ENCODE assay signal across 9 cellular contexts in the genomic region with DNA sequence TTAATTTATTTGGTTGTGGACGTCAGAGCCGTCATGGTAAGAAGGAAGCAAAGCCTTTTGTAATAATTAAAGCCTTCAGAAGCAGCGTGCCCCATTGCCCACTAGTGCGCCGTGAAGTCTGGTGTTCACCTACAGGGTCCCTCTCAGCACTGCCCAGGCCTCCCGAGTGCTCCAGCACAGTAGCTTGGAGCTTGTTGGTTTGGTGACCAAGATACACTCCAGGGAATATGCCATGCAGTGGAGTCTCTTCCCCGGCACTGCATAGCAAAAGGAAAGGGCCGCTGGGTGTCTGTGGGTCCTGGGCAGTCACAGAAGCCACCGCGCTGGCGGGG. TPM values are rescaled to one million over a fixed set of nuclear protein-coding genes. Genes with fewer than 3 reads are reported as not detected.
DNase-seq lines count a peak whose midpoint lies in the region; ATAC-seq, FAIRE-seq and TF ChIP-seq lines count a peak whose summit lies in the region.
"Had no signal": no experiment of that assay in that cellular context is flagged by ENCODE, and none has a peak within 500 bp of the region (broad histone marks: within the 10 kb centered on the region; RNA-seq: fewer than 3 reads in every experiment).

No MANE protein-coding gene starts in this region.

- peaks cover 9 to 10% of the 10 kb centered on the region in 2 donors for H3K4me1 ChIP-seq in mucosa of rectum (ENCODE audit: control insufficient read depth in 2 of 2, insufficient read depth in 2 of 2, low read length in 2 of 2)

- no peaks in the 10 kb centered on the region for H3K36me3 Mint-ChIP-seq in WTC11

- DNase-seq in GM18507 (ENCODE audit: extremely low spot score, insufficient read length, low read depth): no peak
- no peak for DNase-seq in WTC11 (ENCODE audit: low spot score)
- DNase-seq in H54 (ENCODE audit: insufficient read length, low spot score): no peak
- DNase-seq in COLO668 (lab: John Stamatoyannopoulos, UW; ENCODE audit: unreplicated experiment): no peak
- DNase-seq in kidney tubule cell (ENCODE audit: low spot score): no peak
- DNase-seq in iPS-NIHi7 (ENCODE audit: extremely low spot score): no peak
- DNase-seq: IMR-90 had no signal

- H3K4me1 Mint-ChIP-seq in WTC11: peaks cover 12% of the 10 kb centered on the region

- H3K4me3 ChIP-seq in mucosa of rectum (ENCODE audit: low read length in 2 of 2): peak overlapping the region; percentile 77 to 81

- CTCF ChIA-PET in WTC11 (lab: Charles Lee): interaction anchor here (1.6 kb wide), 1 partner anchor 94 kb away, joined by 3 read pairs; no protein-coding TSS in a partner anchor

- peaks cover 45% of the 10 kb centered on the region for H3K27me3 Mint-ChIP-seq in WTC11 (ENCODE audit: low read depth)

- POLR2A ChIA-PET in WTC11 (lab: Charles Lee): no interaction called here

- TF ChIP-seq CTCF in WTC11 (IDR thresholded peaks at IDR 0.05): no peak

- H3K4me3 Mint-ChIP-seq in WTC11: peak overlapping the region; percentile 89

- H3K9me3 Mint-ChIP-seq in WTC11: no peaks in the 10 kb centered on the region

- no peak for TF ChIP-seq POLR2A in H54 (IDR thresholded peaks at IDR 0.05; ENCODE audit: low read depth, low read length)

- ATAC-seq in HG02938 (IDR thresholded peaks at IDR 0.05; ENCODE audit: unreplicated experiment): peak; percentile 11
- ATAC-seq in WTC11: peak; percentile 58

- H3K9ac ChIP-seq in mucosa of rectum (ENCODE audit: low read depth in 1 of 2, low read length in 2 of 2): peak overlapping the region; percentile 57 to 91

- no peak overlapping the region for H3K27ac Mint-ChIP-seq in WTC11

- H3K27ac ChIP-seq in mucosa of rectum (ENCODE audit: low read depth in 2 of 2, low read length in 2 of 2): peak overlapping the region; percentile 79 to 92

- no peaks in the 10 kb centered on the region for H3K27me3 ChIP-seq in mucosa of rectum (ENCODE audit: control insufficient read depth in 2 of 2, insufficient read depth in 2 of 2, low read length in 2 of 2)

- FAIRE-seq in GM18507 (lab: Jason Lieb, UNC) (peak; percentile 67), H54 (lab: Jason Lieb, UNC) (no peak)

- no peaks in the 10 kb centered on the region for H3K36me3 ChIP-seq in mucosa of rectum (ENCODE audit: control insufficient read depth in 2 of 2, insufficient read depth in 2 of 2, low read length in 2 of 2)

- no peaks in the 10 kb centered on the region for H3K9me3 ChIP-seq in mucosa of rectum (ENCODE audit: control insufficient read depth in 2 of 2, low read length in 2 of 2)

TF ChIP-seq in WTC11, 78 proteins besides CTCF, POLR2A, EP300 and RAD21:
- TF ChIP-seq EMX1 (CRISPR knock-in tag; IDR thresholded peaks at IDR 0.05): no peak
- TF ChIP-seq, protein P1, sequence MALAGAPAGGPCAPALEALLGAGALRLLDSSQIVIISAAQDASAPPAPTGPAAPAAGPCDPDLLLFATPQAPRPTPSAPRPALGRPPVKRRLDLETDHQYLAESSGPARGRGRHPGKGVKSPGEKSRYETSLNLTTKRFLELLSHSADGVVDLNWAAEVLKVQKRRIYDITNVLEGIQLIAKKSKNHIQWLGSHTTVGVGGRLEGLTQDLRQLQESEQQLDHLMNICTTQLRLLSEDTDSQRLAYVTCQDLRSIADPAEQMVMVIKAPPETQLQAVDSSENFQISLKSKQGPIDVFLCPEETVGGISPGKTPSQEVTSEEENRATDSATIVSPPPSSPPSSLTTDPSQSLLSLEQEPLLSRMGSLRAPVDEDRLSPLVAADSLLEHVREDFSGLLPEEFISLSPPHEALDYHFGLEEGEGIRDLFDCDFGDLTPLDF (CRISPR knock-in tag; IDR thresholded peaks at IDR 0.05): no peak
- no peak for TF ChIP-seq NFATC4 (CRISPR knock-in tag; IDR thresholded peaks at IDR 0.05)
- TF ChIP-seq TEAD4 (CRISPR knock-in tag; IDR thresholded peaks at IDR 0.05): no peak
- TF ChIP-seq, protein P2, sequence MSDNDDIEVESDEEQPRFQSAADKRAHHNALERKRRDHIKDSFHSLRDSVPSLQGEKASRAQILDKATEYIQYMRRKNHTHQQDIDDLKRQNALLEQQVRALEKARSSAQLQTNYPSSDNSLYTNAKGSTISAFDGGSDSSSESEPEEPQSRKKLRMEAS (CRISPR knock-in tag; IDR thresholded peaks at IDR 0.05): no peak
- TF ChIP-seq, protein P3, sequence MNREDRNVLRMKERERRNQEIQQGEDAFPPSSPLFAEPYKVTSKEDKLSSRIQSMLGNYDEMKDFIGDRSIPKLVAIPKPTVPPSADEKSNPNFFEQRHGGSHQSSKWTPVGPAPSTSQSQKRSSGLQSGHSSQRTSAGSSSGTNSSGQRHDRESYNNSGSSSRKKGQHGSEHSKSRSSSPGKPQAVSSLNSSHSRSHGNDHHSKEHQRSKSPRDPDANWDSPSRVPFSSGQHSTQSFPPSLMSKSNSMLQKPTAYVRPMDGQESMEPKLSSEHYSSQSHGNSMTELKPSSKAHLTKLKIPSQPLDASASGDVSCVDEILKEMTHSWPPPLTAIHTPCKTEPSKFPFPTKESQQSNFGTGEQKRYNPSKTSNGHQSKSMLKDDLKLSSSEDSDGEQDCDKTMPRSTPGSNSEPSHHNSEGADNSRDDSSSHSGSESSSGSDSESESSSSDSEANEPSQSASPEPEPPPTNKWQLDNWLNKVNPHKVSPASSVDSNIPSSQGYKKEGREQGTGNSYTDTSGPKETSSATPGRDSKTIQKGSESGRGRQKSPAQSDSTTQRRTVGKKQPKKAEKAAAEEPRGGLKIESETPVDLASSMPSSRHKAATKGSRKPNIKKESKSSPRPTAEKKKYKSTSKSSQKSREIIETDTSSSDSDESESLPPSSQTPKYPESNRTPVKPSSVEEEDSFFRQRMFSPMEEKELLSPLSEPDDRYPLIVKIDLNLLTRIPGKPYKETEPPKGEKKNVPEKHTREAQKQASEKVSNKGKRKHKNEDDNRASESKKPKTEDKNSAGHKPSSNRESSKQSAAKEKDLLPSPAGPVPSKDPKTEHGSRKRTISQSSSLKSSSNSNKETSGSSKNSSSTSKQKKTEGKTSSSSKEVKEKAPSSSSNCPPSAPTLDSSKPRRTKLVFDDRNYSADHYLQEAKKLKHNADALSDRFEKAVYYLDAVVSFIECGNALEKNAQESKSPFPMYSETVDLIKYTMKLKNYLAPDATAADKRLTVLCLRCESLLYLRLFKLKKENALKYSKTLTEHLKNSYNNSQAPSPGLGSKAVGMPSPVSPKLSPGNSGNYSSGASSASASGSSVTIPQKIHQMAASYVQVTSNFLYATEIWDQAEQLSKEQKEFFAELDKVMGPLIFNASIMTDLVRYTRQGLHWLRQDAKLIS (CRISPR knock-in tag; IDR thresholded peaks at IDR 0.05; ENCODE audit: borderline replicate concordance): no peak
- TF ChIP-seq NR1H2 (CRISPR knock-in tag; IDR thresholded peaks at IDR 0.05): no peak
- TF ChIP-seq, protein P4, sequence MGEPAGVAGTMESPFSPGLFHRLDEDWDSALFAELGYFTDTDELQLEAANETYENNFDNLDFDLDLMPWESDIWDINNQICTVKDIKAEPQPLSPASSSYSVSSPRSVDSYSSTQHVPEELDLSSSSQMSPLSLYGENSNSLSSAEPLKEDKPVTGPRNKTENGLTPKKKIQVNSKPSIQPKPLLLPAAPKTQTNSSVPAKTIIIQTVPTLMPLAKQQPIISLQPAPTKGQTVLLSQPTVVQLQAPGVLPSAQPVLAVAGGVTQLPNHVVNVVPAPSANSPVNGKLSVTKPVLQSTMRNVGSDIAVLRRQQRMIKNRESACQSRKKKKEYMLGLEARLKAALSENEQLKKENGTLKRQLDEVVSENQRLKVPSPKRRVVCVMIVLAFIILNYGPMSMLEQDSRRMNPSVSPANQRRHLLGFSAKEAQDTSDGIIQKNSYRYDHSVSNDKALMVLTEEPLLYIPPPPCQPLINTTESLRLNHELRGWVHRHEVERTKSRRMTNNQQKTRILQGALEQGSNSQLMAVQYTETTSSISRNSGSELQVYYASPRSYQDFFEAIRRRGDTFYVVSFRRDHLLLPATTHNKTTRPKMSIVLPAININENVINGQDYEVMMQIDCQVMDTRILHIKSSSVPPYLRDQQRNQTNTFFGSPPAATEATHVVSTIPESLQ (CRISPR knock-in tag; IDR thresholded peaks at IDR 0.05): no peak
- no peak for TF ChIP-seq NFYB (CRISPR knock-in tag; conservative IDR thresholded peaks at IDR 0.05; ENCODE audit: low read depth)

RNA-seq across cellular contexts. Expression of a gene that starts 0.5 kb away (rescaled TPM):
- total RNA-seq in WTC11 (2021): 5.8 to 7.4 TPM (median 6.2 TPM) in 3 replicates
- total RNA-seq: IMR-90 had no signal
